8 cellular contexts compared by ENCODE assay signal in genomic region chr7:149714910-149715471, GRCh38. TPM values are rescaled to one million over a fixed set of nuclear protein-coding genes. Genes with fewer than 3 reads are reported as not detected.
A peak's percentile ranks its signal among the peaks of the same experiment; 100 is the strongest.
DNase-seq lines count a peak whose midpoint lies in the region; ATAC-seq, FAIRE-seq and TF ChIP-seq lines count a peak whose summit lies in the region.

No MANE protein-coding gene starts in this region.

- peak; percentile 17 for ATAC-seq in GM18868 (IDR thresholded peaks at IDR 0.05; ENCODE audit: unreplicated experiment)
- peak; percentile 13 for ATAC-seq in HG02884 (IDR thresholded peaks at IDR 0.05; ENCODE audit: unreplicated experiment)
- ATAC-seq in pancreas = peak in 3 of 4 donors; percentile 12 to 30 (median 19)
- ATAC-seq in GM18858 (IDR thresholded peaks at IDR 0.05; ENCODE audit: unreplicated experiment) = no peak

- no peaks in the 10 kb centered on the region for H3K9me3 ChIP-seq in pancreas

- no peak for FAIRE-seq in pancreas (lab: Jason Lieb, UNC)

- peaks cover 0 to 7% (median 3%) of the 10 kb centered on the region in 3 donors for H3K4me1 ChIP-seq in pancreas

- TF ChIP-seq CTCF in VCaP (conservative IDR thresholded peaks at IDR 0.05) (no peak), pancreas (IDR thresholded peaks at IDR 0.05) (no peak)

- no peaks in the 10 kb centered on the region for H3K27me3 ChIP-seq in pancreas

- intact Hi-C loops in pancreas (cut with DNase I) = no loop called here

- WGBS in pancreas, 2 donors = 1% methylated on average over 47 to 48 of the region's 48 CpGs

- H3K27ac ChIP-seq in VCaP (peak overlapping the region; percentile 84), epithelial cell of prostate (peak overlapping the region; percentile 67), pancreas (peak overlapping the region in 2 of 4 donors; percentile 55 to 64)

- H3K36me3 ChIP-seq in pancreas = no peaks in the 10 kb centered on the region

- peak overlapping the region; percentile 42 to 72 (median 62) for H3K4me3 ChIP-seq in pancreas

- DNase-seq in epithelial cell of prostate (ENCODE audit: low read depth, low spot score) (no peak), pancreas (peak in 3 of 6 donors; percentile 27 to 79 (median 53)), NCI-H1105 treated with DMSO at 0.1 percent for 48 hours (lab: John Stamatoyannopoulos, UW) (no peak), HUDEP-2 (lab: John Stamatoyannopoulos, UW; ENCODE audit: unreplicated experiment in 76 of 76) (no peak)

RNA-seq across cellular contexts. Expression of gene ZNF467, which starts 58.4 kb away (rescaled TPM):
- total RNA-seq in pancreas = 1 to 10 TPM; 6.3 to 9.5 (median 8.4) TPM
- polyA plus RNA-seq in pancreas = 10 to 100 TPM; 15.3 to 18.6 TPM
